ENCODE assay signal across 1 cellular context in genomic region chr17:56960596-56961538, GRCh38.
TF ChIP-seq lines count a peak whose summit lies in the region.

COIL (minus strand) TSS chr17:56961050; CDS start chr17:56961019, 31 bp downstream.

TF ChIP-seq in HepG2, 621 proteins besides CTCF, POLR2A, EP300 and RAD21 (continued from another document and continues in another):
- no peak for TF ChIP-seq FOXO1 (CRISPR knock-in tag; IDR thresholded peaks at IDR 0.05)
- TF ChIP-seq ZNF253 (CRISPR knock-in tag; IDR thresholded peaks at IDR 0.05; ENCODE audit: borderline replicate concordance) = 0 out of 2 replicates have a peak, but pooled peaks have one; percentile 50
- TF ChIP-seq SMC3 (IDR thresholded peaks at IDR 0.05; ENCODE audit: low read length) = peak; percentile 60
- peak; percentile 83 for TF ChIP-seq ZNF331 (CRISPR knock-in tag; IDR thresholded peaks at IDR 0.05)
- peak; percentile 97 for TF ChIP-seq ZNF598 (CRISPR knock-in tag; IDR thresholded peaks at IDR 0.05; ENCODE audit: borderline replicate concordance)
- TF ChIP-seq ZNF451 (CRISPR knock-in tag; IDR thresholded peaks at IDR 0.05) = 0 out of 2 replicates have a peak, but pooled peaks have one; percentile 25
- TF ChIP-seq NFYB (CRISPR knock-in tag; IDR thresholded peaks at IDR 0.05) = no peak
- no peak for TF ChIP-seq RARG (CRISPR knock-in tag; IDR thresholded peaks at IDR 0.05; ENCODE audit: low read depth)
- TF ChIP-seq ZNF616 (CRISPR knock-in tag; IDR thresholded peaks at IDR 0.05; ENCODE audit: low read depth) = no peak
- TF ChIP-seq NFE2L1 (CRISPR knock-in tag; IDR thresholded peaks at IDR 0.05; ENCODE audit: borderline replicate concordance) = no peak
- TF ChIP-seq HOXD1 (CRISPR knock-in tag; IDR thresholded peaks at IDR 0.05) = peak; percentile 57; the same call in 1 of the 2 replicates
- no peak for TF ChIP-seq ZFP41 (CRISPR knock-in tag; IDR thresholded peaks at IDR 0.05; ENCODE audit: borderline replicate concordance)
- peak; percentile 78; the same call in 1 of the 2 replicates for TF ChIP-seq ZNF704 (CRISPR knock-in tag; IDR thresholded peaks at IDR 0.05; ENCODE audit: borderline replicate concordance)
- TF ChIP-seq MEIS1 (CRISPR knock-in tag; IDR thresholded peaks at IDR 0.05; ENCODE audit: borderline replicate concordance) = no peak; the same call in 1 of the 2 replicates
- TF ChIP-seq FOSL2 (CRISPR knock-in tag; IDR thresholded peaks at IDR 0.05) = peak; percentile 47; the same call in 1 of the 2 replicates
- no peak for TF ChIP-seq MAFG (CRISPR knock-in tag; IDR thresholded peaks at IDR 0.05)
- no peak for TF ChIP-seq CEBPB (IDR thresholded peaks at IDR 0.05; ENCODE audit: borderline replicate concordance, low read depth, low read length)
- TF ChIP-seq ZFP36L2 (CRISPR knock-in tag; IDR thresholded peaks at IDR 0.05) = 0 out of 2 replicates have a peak, but pooled peaks have one; percentile 47
- peak; percentile 78 for TF ChIP-seq ETV6 (CRISPR knock-in tag; conservative IDR thresholded peaks at IDR 0.05)
- TF ChIP-seq MAX (IDR thresholded peaks at IDR 0.05) = peak; percentile 83
- no peak for TF ChIP-seq MATR3 (CRISPR knock-in tag; IDR thresholded peaks at IDR 0.05)
- peak; percentile 78; the same call in 1 of the 2 replicates for TF ChIP-seq ZNF468 (CRISPR knock-in tag; IDR thresholded peaks at IDR 0.05)
- TF ChIP-seq PRPF4 (IDR thresholded peaks at IDR 0.05; ENCODE audit: low read depth, low read length, poor library complexity, severe bottlenecking) = no peak
- TF ChIP-seq SMARCE1 (IDR thresholded peaks at IDR 0.05; ENCODE audit: borderline replicate concordance) = no peak
- peak; percentile 86 for TF ChIP-seq ARNT2 (CRISPR knock-in tag; IDR thresholded peaks at IDR 0.05; ENCODE audit: low read depth)
- peak; percentile 63; the same call in 1 of the 2 replicates for TF ChIP-seq ZNF878 (CRISPR knock-in tag; IDR thresholded peaks at IDR 0.05)
- no peak for TF ChIP-seq PTBP1 (IDR thresholded peaks at IDR 0.05; ENCODE audit: low read depth, low read length, poor library complexity, severe bottlenecking)
- TF ChIP-seq AKAP8 (CRISPR knock-in tag; IDR thresholded peaks at IDR 0.05) = no peak
- TF ChIP-seq TRIM24 (CRISPR knock-in tag; IDR thresholded peaks at IDR 0.05) = no peak
- no peak for TF ChIP-seq USF2 (IDR thresholded peaks at IDR 0.05; ENCODE audit: low read depth, low read length)
- no peak; the same call in 1 of the 2 replicates for TF ChIP-seq USF2 (CRISPR knock-in tag; IDR thresholded peaks at IDR 0.05; ENCODE audit: borderline replicate concordance)
- peak; percentile 72; the same call in 1 of the 2 replicates for TF ChIP-seq FOXP4 (CRISPR knock-in tag; IDR thresholded peaks at IDR 0.05)
- TF ChIP-seq SETDB1 (CRISPR knock-in tag; IDR thresholded peaks at IDR 0.05; ENCODE audit: borderline replicate concordance) = no peak
- TF ChIP-seq WIZ (CRISPR knock-in tag; IDR thresholded peaks at IDR 0.05) = no peak; the same call in 1 of the 2 replicates
- peak; percentile 85; the same call in 1 of the 2 replicates for TF ChIP-seq CBX5 (CRISPR knock-in tag; IDR thresholded peaks at IDR 0.05; ENCODE audit: borderline replicate concordance)
- TF ChIP-seq SMARCC2 (IDR thresholded peaks at IDR 0.05) = no peak
- TF ChIP-seq ZSCAN22 (CRISPR knock-in tag; IDR thresholded peaks at IDR 0.05) = no peak; the same call in 1 of the 2 replicates
- peak; percentile 33; the same call in 1 of the 2 replicates for TF ChIP-seq ZNF460 (CRISPR knock-in tag; IDR thresholded peaks at IDR 0.05; ENCODE audit: borderline replicate concordance)
- no peak for TF ChIP-seq ZBTB49 (CRISPR knock-in tag; IDR thresholded peaks at IDR 0.05; ENCODE audit: borderline replicate concordance)
- no peak for TF ChIP-seq ZNF326 (CRISPR knock-in tag; IDR thresholded peaks at IDR 0.05; ENCODE audit: borderline replicate concordance)
- peak; percentile 68 for TF ChIP-seq PAXIP1 (CRISPR knock-in tag; conservative IDR thresholded peaks at IDR 0.05)
- peak; percentile 78; the same call in 1 of the 2 replicates for TF ChIP-seq ZNF275 (CRISPR knock-in tag; IDR thresholded peaks at IDR 0.05; ENCODE audit: borderline replicate concordance)
- TF ChIP-seq MYNN (CRISPR knock-in tag; IDR thresholded peaks at IDR 0.05; ENCODE audit: low read depth) = no peak
- peak; percentile 81; the same call in 1 of the 2 replicates for TF ChIP-seq ZNF136 (CRISPR knock-in tag; IDR thresholded peaks at IDR 0.05; ENCODE audit: low read depth)
- no peak for TF ChIP-seq ZNF414 (CRISPR knock-in tag; IDR thresholded peaks at IDR 0.05)
- TF ChIP-seq ZBTB44 (CRISPR knock-in tag; IDR thresholded peaks at IDR 0.05) = no peak
- TF ChIP-seq FOXK2 (IDR thresholded peaks at IDR 0.05) = no peak
- TF ChIP-seq TMF1 (CRISPR knock-in tag; IDR thresholded peaks at IDR 0.05; ENCODE audit: low read depth) = no peak; the same call in 1 of the 2 replicates
- no peak; the same call in 1 of the 2 replicates for TF ChIP-seq TFDP1 (CRISPR knock-in tag; IDR thresholded peaks at IDR 0.05; ENCODE audit: borderline replicate concordance)
